In the genomic region with DNA sequence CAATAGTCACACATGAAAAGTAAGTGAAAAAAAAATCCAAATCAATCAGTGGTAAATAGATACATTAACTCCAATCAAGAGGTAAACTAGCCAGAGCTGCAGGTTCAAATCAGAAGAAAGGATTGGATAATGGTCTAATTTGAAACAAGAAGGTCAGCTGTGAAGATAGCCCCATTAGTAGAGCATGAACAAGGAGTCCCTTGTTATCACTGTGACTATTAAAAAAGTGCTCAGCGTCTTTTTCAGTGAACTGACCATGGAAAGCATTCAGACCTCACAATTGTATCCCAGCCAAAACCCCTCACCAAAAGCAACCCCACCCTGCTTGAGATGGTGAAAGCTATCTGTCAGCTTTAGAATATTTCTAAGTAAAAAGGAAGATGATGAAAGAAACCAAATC, we compare ENCODE assay signal across 14 cellular contexts.
DNase-seq lines count a peak whose midpoint lies in the region; ATAC-seq and TF ChIP-seq lines count a peak whose summit lies in the region.
"Had no signal": no experiment of that assay in that cellular context is flagged by ENCODE, and none has a peak within 500 bp of the region (broad histone marks: within the 10 kb centered on the region; RNA-seq: fewer than 3 reads in every experiment).

No MANE protein-coding gene starts in this region.

- TF ChIP-seq CTCF in HFFc6 (IDR thresholded peaks at IDR 0.05): no peak

- no peaks in the 10 kb centered on the region for H3K27me3 Mint-ChIP-seq in stimulated activated naive CD8-positive, alpha-beta T cell treated with anti-CD3 and anti-CD28 coated beads, Interleukin-15, Interleukin-2, amounts not matched to agents 100 ng/mL and 50 ng/mL, for 24 hours
- H3K27me3 Mint-ChIP-seq in HFFc6 (ENCODE audit: insufficient read depth): 0 out of 2 replicates have a peak, but pooled peaks cover 2% of the 10 kb centered on the region
- H3K27me3 Mint-ChIP-seq: CD4-positive, CD25-positive, alpha-beta regulatory T cell had no signal

- H3K36me3 Mint-ChIP-seq in stimulated activated naive CD8-positive, alpha-beta T cell treated with anti-CD3 and anti-CD28 coated beads, Interleukin-15, Interleukin-2, amounts not matched to agents 100 ng/mL and 50 ng/mL, for 24 hours (ENCODE audit: low read depth): no peaks in the 10 kb centered on the region
- H3K36me3 Mint-ChIP-seq in HFFc6 (ENCODE audit: low read depth): no peaks in the 10 kb centered on the region; the same call in 1 of the 2 replicates
- H3K36me3 Mint-ChIP-seq: CD4-positive, CD25-positive, alpha-beta regulatory T cell; CD8-positive, alpha-beta memory T cell had no signal

- H3K27ac Mint-ChIP-seq in stimulated activated naive CD8-positive, alpha-beta T cell treated with anti-CD3 and anti-CD28 coated beads, Interleukin-15, Interleukin-2, amounts not matched to agents 100 ng/mL and 50 ng/mL, for 24 hours: peak overlapping the region; percentile 32
- no peak overlapping the region for H3K27ac Mint-ChIP-seq in HFFc6
- H3K27ac Mint-ChIP-seq: CD4-positive, CD25-positive, alpha-beta regulatory T cell; H9 had no signal

- in situ Hi-C loops in SK-MEL-5 (cut with HindIII; ENCODE audit: low pct_unique_long_range_greater_than_20kb, low sequenced_read_pairs): no loop called here

- H3K4me1 Mint-ChIP-seq in stimulated activated naive CD8-positive, alpha-beta T cell treated with anti-CD3 and anti-CD28 coated beads, Interleukin-15, Interleukin-2, amounts not matched to agents 100 ng/mL and 50 ng/mL, for 24 hours (ENCODE audit: low read depth): no peaks in the 10 kb centered on the region
- peaks cover 2% of the 10 kb centered on the region; the same call in 1 of the 2 replicates for H3K4me1 Mint-ChIP-seq in HFFc6 (ENCODE audit: low read depth)
- H3K4me1 Mint-ChIP-seq: CD4-positive, CD25-positive, alpha-beta regulatory T cell; CD8-positive, alpha-beta memory T cell had no signal

- DNase-seq in stimulated activated naive CD8-positive, alpha-beta T cell treated with anti-CD3 and anti-CD28 coated beads, Interleukin-15, Interleukin-2, amounts not matched to agents 100 U/mL and 50 U/mL, for 24 hours: no peak
- DNase-seq in SK-MEL-5 (ENCODE audit: low read depth, low spot score) (peak; percentile 69), foreskin melanocyte (peak; percentile 57), DMS79 treated with DMSO at 0.1 percent for 48 hours (lab: John Stamatoyannopoulos, UW) (no peak), HFFc6 (no peak)
- DNase-seq: ACHN; BE2C; C1 segment of cervical spinal cord; Caco-2; CD4-positive, CD25-positive, alpha-beta regulatory T cell; CD8-positive, alpha-beta memory T cell; GOT3; H9 had no signal

- no peak overlapping the region for H3K4me3 Mint-ChIP-seq in stimulated activated naive CD8-positive, alpha-beta T cell treated with anti-CD3 and anti-CD28 coated beads, Interleukin-15, Interleukin-2, amounts not matched to agents 100 ng/mL and 50 ng/mL, for 24 hours
- H3K4me3 Mint-ChIP-seq in HFFc6: no peak overlapping the region
- H3K4me3 Mint-ChIP-seq: CD4-positive, CD25-positive, alpha-beta regulatory T cell; CD8-positive, alpha-beta memory T cell; H9 had no signal

- peaks cover 7% of the 10 kb centered on the region for H3K9me3 Mint-ChIP-seq in stimulated activated naive CD8-positive, alpha-beta T cell treated with anti-CD3 and anti-CD28 coated beads, Interleukin-15, Interleukin-2, amounts not matched to agents 100 ng/mL and 50 ng/mL, for 24 hours
- H3K9me3 Mint-ChIP-seq in HFFc6: peaks cover 15% of the 10 kb centered on the region
- H3K9me3 Mint-ChIP-seq: H9 had no signal

- ATAC-seq in stimulated activated naive CD8-positive, alpha-beta T cell treated with anti-CD3 and anti-CD28 coated beads, Interleukin-15, Interleukin-2, amounts not matched to agents 100 U/mL and 50 U/mL, for 24 hours: no peak

Comparison
In these comparisons a context has a peak if more than half of its experiments do, and no peak if none do; other contexts are left out.
1. DNase-seq: peak in SK-MEL-5 (single experiment) and foreskin melanocyte (single experiment); none in stimulated activated naive CD8-positive, alpha-beta T cell treated with anti-CD3 and anti-CD28 coated beads, Interleukin-15, Interleukin-2, amounts not matched to agents 100 U/mL and 50 U/mL, for 24 hours (single experiment), DMS79 treated with DMSO at 0.1 percent for 48 hours (single experiment) and HFFc6 (single experiment).